In genomic region chr14:101730626-101731186, GRCh38 we compare ENCODE assay signal across 1 cellular context.
TF ChIP-seq lines count a peak whose summit lies in the region.

No MANE protein-coding gene starts in this region.

TF ChIP-seq in SK-N-SH, 30 proteins besides CTCF, POLR2A, EP300 and RAD21 (continued from another document):
- TF ChIP-seq, protein P1, sequence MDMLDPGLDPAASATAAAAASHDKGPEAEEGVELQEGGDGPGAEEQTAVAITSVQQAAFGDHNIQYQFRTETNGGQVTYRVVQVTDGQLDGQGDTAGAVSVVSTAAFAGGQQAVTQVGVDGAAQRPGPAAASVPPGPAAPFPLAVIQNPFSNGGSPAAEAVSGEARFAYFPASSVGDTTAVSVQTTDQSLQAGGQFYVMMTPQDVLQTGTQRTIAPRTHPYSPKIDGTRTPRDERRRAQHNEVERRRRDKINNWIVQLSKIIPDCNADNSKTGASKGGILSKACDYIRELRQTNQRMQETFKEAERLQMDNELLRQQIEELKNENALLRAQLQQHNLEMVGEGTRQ (IDR thresholded peaks at IDR 0.05; ENCODE audit: borderline replicate concordance, low read depth, low read length), result no peak
- no peak for TF ChIP-seq POLR2AphosphoS5 (IDR thresholded peaks at IDR 0.05; ENCODE audit: low read depth, low read length)
- TF ChIP-seq RFX5 (IDR thresholded peaks at IDR 0.05; ENCODE audit: low read length), result no peak
- TF ChIP-seq MEF2A (IDR thresholded peaks at IDR 0.05; ENCODE audit: borderline replicate concordance, low read depth), result no peak
- no peak for TF ChIP-seq RCOR1 (IDR thresholded peaks at IDR 0.05; ENCODE audit: low read length)
- TF ChIP-seq ELF1 (IDR thresholded peaks at IDR 0.05), result no peak
- TF ChIP-seq JUND (IDR thresholded peaks at IDR 0.05), result no peak
- TF ChIP-seq TEAD4 (IDR thresholded peaks at IDR 0.05; ENCODE audit: borderline replicate concordance, insufficient read depth), result no peak
- no peak for TF ChIP-seq USF1 (IDR thresholded peaks at IDR 0.05; ENCODE audit: borderline replicate concordance, low read depth)
TF ChIP-seq in SK-N-SH: peak in this region for 0.
